In genomic region chr5:152393420-152393819, GRCh38 we compare ENCODE assay signal across 33 cellular contexts. TPM values are rescaled to one million over a fixed set of nuclear protein-coding genes. Genes with fewer than 3 reads are reported as not detected.
"Had no signal": no experiment of that assay in that cellular context is flagged by ENCODE, and none has a peak within 500 bp of the region (broad histone marks: within the 10 kb centered on the region; RNA-seq: fewer than 3 reads in every experiment).

No MANE protein-coding gene starts in this region.

- H3K27ac ChIP-seq: stomach, suprapubic skin, testis, thoracic aorta, thyroid gland, tibial artery, tibial nerve, transverse colon, upper lobe of left lung, upper lobe of right lung, uterus, vagina had no signal

- ATAC-seq: stimulated activated effector memory CD8-positive, alpha-beta T cell treated with anti-CD3 and anti-CD28 coated beads, Interleukin-12 subunit alpha, Interleukin-12 subunit beta, amount 100 ng/mL, for 72 hours; stimulated activated memory B cell treated with anti-CD40 and anti-IgM and Interleukin-4, amounts not matched to agents 10 μg/mL and 1 μg/mL and 100 μg/mL, for 72 hours; stimulated activated naive B cell treated with anti-CD40 and anti-IgM and Interleukin-4, amounts not matched to agents 10 μg/mL and 1 μg/mL and 100 μg/mL, for 72 hours; stimulated activated naive CD8-positive, alpha-beta T cell treated with anti-CD3 and anti-CD28 coated beads, Interleukin-15, amount 100 ng/mL, for 72 hours; stimulated activated naive CD8-positive, alpha-beta T cell treated with anti-CD3 and anti-CD28 coated beads, Interleukin-15, Interleukin-2, amounts not matched to agents 100 U/mL and 50 U/mL, for 24 hours; upper lobe of right lung had no signal

- FAIRE-seq: urothelium cell line had no signal

- H3K27me3 ChIP-seq: stomach, suprapubic skin, testis, thyroid gland, tibial artery, tibial nerve, transverse colon, upper lobe of left lung, upper lobe of right lung, uterus, vagina had no signal

- H3K4me1 ChIP-seq: stomach, suprapubic skin, thyroid gland, tibial artery, tibial nerve, transverse colon, upper lobe of left lung, upper lobe of right lung, uterus, vagina had no signal

- H3K9me3 ChIP-seq: testis, thyroid gland, tibial artery, transverse colon, upper lobe of right lung, uterus, vagina had no signal

- H3K4me1 Mint-ChIP-seq: stimulated activated effector memory CD8-positive, alpha-beta T cell treated with anti-CD3 and anti-CD28 coated beads, Interleukin-12 subunit alpha, Interleukin-12 subunit beta, amount 100 ng/mL, for 72 hours; stimulated activated memory B cell treated with anti-CD40 and anti-IgM and Interleukin-4, amounts not matched to agents 10 μg/mL and 1 μg/mL and 100 μg/mL, for 72 hours; stimulated activated naive B cell treated with anti-CD40 and anti-IgM and Interleukin-4, amounts not matched to agents 10 μg/mL and 1 μg/mL and 100 μg/mL, for 72 hours; stimulated activated naive CD8-positive, alpha-beta T cell treated with anti-CD3 and anti-CD28 coated beads, Interleukin-15, amount 100 ng/mL, for 72 hours had no signal

- H3K36me3 Mint-ChIP-seq: stimulated activated effector memory CD8-positive, alpha-beta T cell treated with anti-CD3 and anti-CD28 coated beads, Interleukin-12 subunit alpha, Interleukin-12 subunit beta, amount 100 ng/mL, for 72 hours; stimulated activated memory B cell treated with anti-CD40 and anti-IgM and Interleukin-4, amounts not matched to agents 10 μg/mL and 1 μg/mL and 100 μg/mL, for 72 hours; stimulated activated naive B cell treated with anti-CD40 and anti-IgM and Interleukin-4, amounts not matched to agents 10 μg/mL and 1 μg/mL and 100 μg/mL, for 72 hours; type B pancreatic cell had no signal

- H3K4me3 Mint-ChIP-seq: stimulated activated effector memory CD8-positive, alpha-beta T cell treated with anti-CD3 and anti-CD28 coated beads, Interleukin-12 subunit alpha, Interleukin-12 subunit beta, amount 100 ng/mL, for 72 hours; stimulated activated memory B cell treated with anti-CD40 and anti-IgM and Interleukin-4, amounts not matched to agents 10 μg/mL and 1 μg/mL and 100 μg/mL, for 72 hours; stimulated activated naive B cell treated with anti-CD40 and anti-IgM and Interleukin-4, amounts not matched to agents 10 μg/mL and 1 μg/mL and 100 μg/mL, for 72 hours; stimulated activated naive CD8-positive, alpha-beta T cell treated with anti-CD3 and anti-CD28 coated beads, Interleukin-15, amount 100 ng/mL, for 72 hours; stimulated activated naive CD8-positive, alpha-beta T cell treated with anti-CD3 and anti-CD28 coated beads, Interleukin-15, Interleukin-2, amounts not matched to agents 100 ng/mL and 50 ng/mL, for 24 hours; type B pancreatic cell had no signal

- H3K36me3 ChIP-seq: stomach, suprapubic skin, thoracic aorta, thyroid gland, tibial artery, tibial nerve, transverse colon, upper lobe of left lung, upper lobe of right lung, uterus, vagina had no signal

- H3K4me3 ChIP-seq: stomach, suprapubic skin, testis, thoracic aorta, thyroid gland, tibial artery, tibial nerve, transverse colon, upper lobe of left lung, upper lobe of right lung, uterus, vagina had no signal

- H3K27me3 Mint-ChIP-seq: stimulated activated naive B cell treated with anti-CD40 and anti-IgM and Interleukin-4, amounts not matched to agents 10 μg/mL and 1 μg/mL and 100 μg/mL, for 72 hours; stimulated activated naive CD8-positive, alpha-beta T cell treated with anti-CD3 and anti-CD28 coated beads, Interleukin-15, Interleukin-2, amounts not matched to agents 100 ng/mL and 50 ng/mL, for 24 hours had no signal

- H3K9me3 Mint-ChIP-seq: stimulated activated effector memory CD8-positive, alpha-beta T cell treated with anti-CD3 and anti-CD28 coated beads, Interleukin-12 subunit alpha, Interleukin-12 subunit beta, amount 100 ng/mL, for 72 hours; type B pancreatic cell had no signal

- H3K27ac Mint-ChIP-seq: stimulated activated effector memory CD8-positive, alpha-beta T cell treated with anti-CD3 and anti-CD28 coated beads, Interleukin-12 subunit alpha, Interleukin-12 subunit beta, amount 100 ng/mL, for 72 hours; stimulated activated memory B cell treated with anti-CD40 and anti-IgM and Interleukin-4, amounts not matched to agents 10 μg/mL and 1 μg/mL and 100 μg/mL, for 72 hours; stimulated activated naive B cell treated with anti-CD40 and anti-IgM and Interleukin-4, amounts not matched to agents 10 μg/mL and 1 μg/mL and 100 μg/mL, for 72 hours; stimulated activated naive CD8-positive, alpha-beta T cell treated with anti-CD3 and anti-CD28 coated beads, Interleukin-15, amount 100 ng/mL, for 72 hours; stimulated activated naive CD8-positive, alpha-beta T cell treated with anti-CD3 and anti-CD28 coated beads, Interleukin-15, Interleukin-2, amounts not matched to agents 100 ng/mL and 50 ng/mL, for 24 hours; type B pancreatic cell had no signal

- DNase-seq: stimulated activated CD4-positive, alpha-beta T cell treated with anti-CD3 and anti-CD28 coated beads, Interleukin-2, amount 100 ng/mL, for 48 hours; stimulated activated CD4-positive, alpha-beta T cell treated with anti-CD3 and anti-CD28 coated beads, Interleukin-4, amount 100 ng/mL, for 1 hour; stimulated activated CD4-positive, alpha-beta T cell treated with anti-CD3 and anti-CD28 coated beads, Interleukin-4, amount 100 ng/mL, for 24 hours; stimulated activated CD4-positive, alpha-beta T cell treated with anti-CD3 and anti-CD28 coated beads, Interleukin-4, amount 100 ng/mL, for 4 hours; stimulated activated CD8-positive, alpha-beta memory T cell treated with anti-CD3 and anti-CD28 coated beads, Interleukin-4, amount 100 ng/mL, for 48 hours; stimulated activated naive B cell treated with anti-CD40 and anti-IgM and Interleukin-4, amounts not matched to agents 10 μg/mL and 1 μg/mL and 100 μg/mL, for 72 hours; stimulated activated naive CD4-positive, alpha-beta T cell; stimulated activated naive CD4-positive, alpha-beta T cell treated with Interleukin-2 at 50 U/mL for 16 hours; stimulated activated naive CD8-positive, alpha-beta T cell treated with anti-CD3 and anti-CD28 coated beads, Interleukin-15, amount 100 ng/mL, for 72 hours; stimulated activated naive CD8-positive, alpha-beta T cell treated with anti-CD3 and anti-CD28 coated beads, Interleukin-15, Interleukin-2, amounts not matched to agents 100 U/mL and 50 U/mL, for 24 hours; stomach; substantia nigra; testis; thyroid gland; tibial artery; transverse colon; trophoblast cell; upper lobe of left lung; upper lobe of right lung; uterus had no signal

RNA-seq across cellular contexts. Expression of gene NMUR2, which starts 11.7 kb away (rescaled TPM):
- total RNA-seq: subcutaneous adipose tissue, suprapubic skin, temporal lobe, thoracic aorta, tibial nerve, transverse colon, ureter, urinary bladder, uterus, vagina had no signal
- polyA plus RNA-seq: stomach, urinary bladder had no signal
